33 cellular contexts compared by ENCODE assay signal in the genomic region with DNA sequence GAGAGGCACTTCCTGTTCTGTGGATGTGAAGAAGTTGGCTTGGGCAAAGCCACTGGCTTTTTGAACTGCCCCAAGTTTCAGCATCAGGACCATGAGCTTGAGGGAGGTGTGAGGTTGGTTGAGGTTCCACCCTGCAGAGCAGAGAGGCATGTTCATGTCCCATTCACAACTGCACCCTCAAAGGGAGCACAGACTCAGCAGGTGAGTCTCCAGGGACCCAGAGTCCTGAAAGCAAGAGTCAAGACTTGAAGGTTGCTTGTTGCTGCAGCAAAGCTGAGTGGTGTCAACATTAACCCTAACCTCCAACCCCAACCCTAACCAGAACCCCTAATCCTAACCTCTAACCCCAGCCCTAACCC.
"Had no signal": no experiment of that assay in that cellular context is flagged by ENCODE, and none has a peak within 500 bp of the region (broad histone marks: within the 10 kb centered on the region; RNA-seq: fewer than 3 reads in every experiment).

No MANE protein-coding gene starts in this region.

- DNase-seq: activated B cell treated with CpG ODN at 0.5 μM for 24 hours; activated CD4-positive, alpha-beta memory T cell treated with anti-CD3 and anti-CD28 coated beads for 36 hours; activated CD4-positive, alpha-beta T cell treated with anti-CD3 and anti-CD28 coated beads for 4 hours; activated CD4-positive, alpha-beta T cell treated with anti-CD3 and anti-CD28 coated beads, Interleukin-2, amount 10 ng/mL, durations not matched to agents 24 days and 14 days; activated CD4-positive, alpha-beta T cell treated with anti-CD3 and anti-CD28 coated beads, Interleukin-2, amount 50 U/mL, for 1 hour; activated CD4-positive, alpha-beta T cell treated with anti-CD3 and anti-CD28 coated beads, Interleukin-2, amount 50 U/mL, for 4 hours; activated CD4-positive, CD25-positive, alpha-beta regulatory T cell treated with anti-CD3 and anti-CD28 coated beads, Interleukin-2, amount 50 U/mL, for 72 hours; activated CD8-positive, alpha-beta memory T cell treated with anti-CD3 and anti-CD28 coated beads, Interleukin-2, amount 50 U/mL, for 4 hours; activated CD8-positive, alpha-beta T cell treated with anti-CD3 and anti-CD28 coated beads for 36 hours; activated gamma-delta T cell treated with Interleukin-2 at 50 U/mL for 16 hours; activated naive CD4-positive, alpha-beta T cell; activated naive CD4-positive, alpha-beta T cell treated with anti-CD3 and anti-CD28 coated beads for 36 hours; activated naive CD4-positive, alpha-beta T cell treated with anti-CD3 and anti-CD28 coated beads, Interleukin-2, amount 50 U/mL, for 16 hours; activated naive CD8-positive, alpha-beta T cell treated with anti-CD3 and anti-CD28 coated beads for 36 hours; activated T-cell treated with anti-CD3 and anti-CD28 coated beads for 4 hours; activated T-cell treated with anti-CD3 and anti-CD28 coated beads, Interleukin-2, amount 50 U/mL, for 1 hour; activated T-cell treated with anti-CD3 and anti-CD28 coated beads, Interleukin-2, amount 50 U/mL, for 4 hours; activated T-cell treated with anti-CD3 and anti-CD28 coated beads, Interleukin-2, amount 50 U/mL, for 72 hours; amniotic stem cell; aorta; body of pancreas; brain microvascular endothelial cell; caudate nucleus; T-helper 1 cell; T-helper 2 cell; T-helper 9 cell had no signal

- H3K27me3 ChIP-seq: adrenal gland, brain microvascular endothelial cell had no signal

- H3K4me1 ChIP-seq: adrenal gland, body of pancreas, breast epithelium had no signal

- H3K4me3 ChIP-seq: adrenal gland, body of pancreas, breast epithelium had no signal

- H3K27ac ChIP-seq: adrenal gland, body of pancreas, brain microvascular endothelial cell, breast epithelium, VCaP had no signal

- H3K36me3 ChIP-seq: adrenal gland, brain microvascular endothelial cell, breast epithelium had no signal

- H3K9me3 ChIP-seq: adrenal gland, body of pancreas, breast epithelium had no signal

- ATAC-seq: activated CD8-positive, alpha-beta T cell treated with anti-CD3 and anti-CD28 coated beads for 36 hours; activated naive CD4-positive, alpha-beta T cell treated with anti-CD3 and anti-CD28 coated beads, Interleukin-2, amount 50 U/mL, for 72 hours; activated T-cell treated with anti-CD3 and anti-CD28 coated beads, Interleukin-2, amount 50 U/mL, for 4 hours; activated T-cell treated with anti-CD3 and anti-CD28 coated beads, Interleukin-2, amount 50 U/mL, for 72 hours; activated T-helper 17 cell treated with anti-CD3 and anti-CD28 coated beads, Interleukin-2, amount 50 U/mL, for 72 hours; body of pancreas had no signal

- FAIRE-seq: astrocyte, TTC549 had no signal
